In genomic region chr13:112487127-112487517, GRCh38 we compare ENCODE assay signal across 25 cellular contexts.
"Had no signal": no experiment of that assay in that cellular context is flagged by ENCODE, and none has a peak within 500 bp of the region (broad histone marks: within the 10 kb centered on the region; RNA-seq: fewer than 3 reads in every experiment).

No MANE protein-coding gene starts in this region.

- H3K27me3 ChIP-seq: brain microvascular endothelial cell, SJSA1 had no signal

- H3K36me3 ChIP-seq: brain microvascular endothelial cell had no signal

- H3K9me3 ChIP-seq: SJSA1 had no signal

- H3K27ac ChIP-seq: brain microvascular endothelial cell, SJSA1 had no signal

- DNase-seq: activated CD4-positive, alpha-beta T cell treated with anti-CD3 and anti-CD28 coated beads for 48 hours; activated CD4-positive, alpha-beta T cell treated with anti-CD3 and anti-CD28 coated beads, Interleukin-2, amount 50 U/mL, for 4 hours; activated CD4-positive, CD25-positive, alpha-beta regulatory T cell treated with anti-CD3 and anti-CD28 coated beads, Interleukin-2, amount 50 U/mL, for 72 hours; activated gamma-delta T cell; activated naive CD4-positive, alpha-beta T cell treated with anti-CD3 and anti-CD28 coated beads for 36 hours; activated T-cell treated with anti-CD3 and anti-CD28 coated beads, Interleukin-2, amount 50 U/mL, for 4 hours; brain microvascular endothelial cell; Karpas-422; NCI-H1105 treated with DMSO at 0.1 percent for 48 hours; NCI-H1436 treated with DMSO at 0.1 percent for 48 hours; NCI-H187; NCI-H2081; NCI-H510A treated with DMSO at 0.1 percent for 48 hours; NCI-H69; NK-92 treated with Interleukin-12 subunit alpha and Interleukin-12 subunit beta, amount 100 ng/mL, for 24 hours; OCI-M1; RPMI8226; SHP77; SW 1271 had no signal

- H3K4me3 ChIP-seq: K562, SJSA1 had no signal

- ATAC-seq: activated T-cell treated with anti-CD3 and anti-CD28 coated beads, Interleukin-2, amount 50 U/mL, for 4 hours; activated T-helper 17 cell treated with anti-CD3 and anti-CD28 coated beads, Interleukin-2, amount 50 U/mL, for 72 hours; K562; Panc1; SK-N-SH treated with all-trans-retinoic acid at 6 μM for 48 hours; WTC11 had no signal
